ENCODE assay signal across 8 cellular contexts in genomic region chr1:232630047-232630893, GRCh38. TPM values are rescaled to one million over a fixed set of nuclear protein-coding genes. Genes with fewer than 3 reads are reported as not detected.
A peak's percentile ranks its signal among the peaks of the same experiment; 100 is the strongest.
DNase-seq lines count a peak whose midpoint lies in the region; ATAC-seq, FAIRE-seq and TF ChIP-seq lines count a peak whose summit lies in the region.

SIPA1L2 (minus strand) TSS chr1:232630133; CDS start chr1:232515339, 114,794 bp downstream.

- no peak for TF ChIP-seq EP300 in A549 (IDR thresholded peaks at IDR 0.05)

- H3K4me2 ChIP-seq in A549: peak within 1 kb of the TSS; percentile 78

- under 1% methylated on average over 16 of the region's 98 CpGs for WGBS in A549 (ENCODE audit: missing lambda C conversion rate)

- peak; percentile 92 to 97 for DNase-seq in A549 (ENCODE audit: low read depth in 1 of 2, low spot score in 1 of 2)
- peak; percentile 93 for DNase-seq in NCI-H2171 treated with DMSO at 0.1 percent for 48 hours (lab: John Stamatoyannopoulos, UW)
- DNase-seq in cerebellum (ENCODE audit: low spot score): peak; percentile 97
- DNase-seq in kidney epithelial cell (ENCODE audit: low read depth): peak; percentile 41
- DNase-seq in stimulated activated CD4-positive, alpha-beta T cell treated with anti-CD3 and anti-CD28 coated beads, Interleukin-15, amount 100 ng/mL, for 1 hour (ENCODE audit: low read depth in 1 of 2, low spot score in 1 of 2): peak; percentile 73 to 88

- TF ChIP-seq CTCF in A549 (IDR thresholded peaks at IDR 0.05) (peak; percentile 75), kidney epithelial cell (IDR thresholded peaks at IDR 0.05; ENCODE audit: insufficient read depth, low read length, poor library complexity, severe bottlenecking) (peak; percentile 75)

- ATAC-seq in A549 (peak; percentile 90 to 96), GM18867 (IDR thresholded peaks at IDR 0.05; ENCODE audit: unreplicated experiment) (peak; percentile 99), HG03108 (IDR thresholded peaks at IDR 0.05; ENCODE audit: unreplicated experiment) (peak; percentile 96)
- peak; percentile 95 to 97 for ATAC-seq in activated CD4-positive, CD25-positive, alpha-beta regulatory T cell treated with anti-CD3 and anti-CD28 coated beads, Interleukin-2, amount 50 U/mL, for 24 hours

- CTCF ChIA-PET in A549 (lab: Yijun Ruan, JAX): interaction anchor here (0.8 to 1.8 kb wide), 14 partner anchors 10 to 873 kb away, joined by 3 to 11 read pairs (median 3); no protein-coding TSS in a partner anchor

- peaks cover 16% of the 10 kb centered on the region; the same call in 2 of the 3 replicates for H3K4me1 ChIP-seq in A549

- peak; percentile 49 for TF ChIP-seq POLR2A in A549 (IDR thresholded peaks at IDR 0.05; ENCODE audit: low read length)

- TF ChIP-seq RAD21 in A549 (conservative IDR thresholded peaks at IDR 0.05 in 1 of 2, IDR thresholded peaks at IDR 0.05 in 1 of 2): peak; percentile 89 to 92

- no peaks in the 10 kb centered on the region for H3K9me3 ChIP-seq in A549

- peak within 1 kb of the TSS; percentile 88 to 96 for H3K27ac ChIP-seq in A549

- H3K36me3 ChIP-seq in kidney epithelial cell (ENCODE audit: control insufficient read depth, insufficient read depth, low read length): no peaks in the 10 kb centered on the region

- POLR2A ChIA-PET in A549 (lab: Yijun Ruan, JAX): interaction anchor here (0.6 to 1.3 kb wide), 10 partner anchors 11 to 873 kb away, joined by 3 to 10 read pairs (median 4); no protein-coding TSS in a partner anchor

- no peaks in the 10 kb centered on the region for H3K27me3 ChIP-seq in kidney epithelial cell (ENCODE audit: control insufficient read depth, insufficient read depth, low read length)

- H3K4me3 ChIP-seq in A549 (peak within 1 kb of the TSS; percentile 75), kidney epithelial cell (ENCODE audit: low read depth, low read length) (peak within 1 kb of the TSS; percentile 91)

- FAIRE-seq in A549 (lab: Jason Lieb, UNC): no peak

TF ChIP-seq in A549, 52 proteins besides CTCF, POLR2A, EP300 and RAD21 (continues in another document):
- TF ChIP-seq PHF8 (IDR thresholded peaks at IDR 0.05; ENCODE audit: borderline replicate concordance, low read depth) (peak; percentile 67; the same call in 1 of the 2 replicates), FOSL2 (IDR thresholded peaks at IDR 0.05) (no peak), FOSL2 (CRISPR knock-in tag; IDR thresholded peaks at IDR 0.05) (no peak), HES2 (IDR thresholded peaks at IDR 0.05) (no peak), JUN (IDR thresholded peaks at IDR 0.05) (peak in 1 of 2 experiments; percentile 30; a peak in 2 of 5 replicates), MAZ (IDR thresholded peaks at IDR 0.05; ENCODE audit: borderline replicate concordance, low read depth, low read length) (no peak), HMGXB4 (CRISPR knock-in tag; IDR thresholded peaks at IDR 0.05; ENCODE audit: borderline replicate concordance) (0 out of 2 replicates have a peak, but pooled peaks have one; percentile 13), REST (IDR thresholded peaks at IDR 0.05) (no peak), PBX3 (IDR thresholded peaks at IDR 0.05) (peak; percentile 94), ZC3H11A (IDR thresholded peaks at IDR 0.05) (no peak), TFCP2L1 (CRISPR knock-in tag; IDR thresholded peaks at IDR 0.05) (0 out of 2 replicates have a peak, but pooled peaks have one; percentile 55), E2F6 (IDR thresholded peaks at IDR 0.05; ENCODE audit: borderline replicate concordance, low read depth) (0 out of 2 replicates have a peak, but pooled peaks have one; percentile 10), SREBF2 (IDR thresholded peaks at IDR 0.05) (no peak), HEYL (CRISPR knock-in tag; IDR thresholded peaks at IDR 0.05) (no peak), CEBPB (IDR thresholded peaks at IDR 0.05) (no peak), ELK1 (IDR thresholded peaks at IDR 0.05; ENCODE audit: low read depth, low read length) (no peak), KDM1A (IDR thresholded peaks at IDR 0.05; ENCODE audit: low read depth) (no peak), NPAS2 (CRISPR knock-in tag; IDR thresholded peaks at IDR 0.05; ENCODE audit: borderline replicate concordance) (no peak), RNF2 (IDR thresholded peaks at IDR 0.05; ENCODE audit: borderline replicate concordance, low read depth) (no peak)

RNA-seq across cellular contexts. Expression of gene SIPA1L2, which starts in this region (rescaled TPM):
- polyA plus RNA-seq in A549 (2011; rRNA removed) (16.4 and 16.9 TPM in 2 replicates), A549 (2017; fragmentation: RNase III; extraction: RNeasy Plus Mini Kit Qiagen cat#74134 plus additional on column Dnase treatment) (6.0 to 6.7 TPM (median 6.6 TPM) in 3 replicates)
- polyA plus RNA-seq in A549 (2012; cell fraction: cytosol; rRNA removed): 8.3 and 10.2 TPM in 2 replicates
- 13.5 and 15.6 TPM in 2 replicates for polyA plus RNA-seq in A549 (2012; cell fraction: nucleus; rRNA removed)
- 31.1 and 34.0 TPM in 2 replicates for polyA minus RNA-seq in A549 (2011; rRNA and poly(A)+ RNA removed)
- total RNA-seq in cerebellum (96.5 TPM), kidney epithelial cell (13.7 and 16.4 TPM in 2 replicates)

Comparison
In these comparisons a context has a peak if more than half of its experiments do, and no peak if none do; other contexts are left out.
1. Peak in every context shown above with its lines: DNase-seq, ATAC-seq, H3K4me3 ChIP-seq and H3K27ac ChIP-seq.
2. DNase-seq: peak in every context shown above with its lines; median percentile 97 in cerebellum; 94 in A549; 93 in NCI-H2171 treated with DMSO at 0.1 percent for 48 hours; 80 in stimulated activated CD4-positive, alpha-beta T cell treated with anti-CD3 and anti-CD28 coated beads, Interleukin-15, amount 100 ng/mL, for 1 hour; 41 in kidney epithelial cell.